In the genomic region with DNA sequence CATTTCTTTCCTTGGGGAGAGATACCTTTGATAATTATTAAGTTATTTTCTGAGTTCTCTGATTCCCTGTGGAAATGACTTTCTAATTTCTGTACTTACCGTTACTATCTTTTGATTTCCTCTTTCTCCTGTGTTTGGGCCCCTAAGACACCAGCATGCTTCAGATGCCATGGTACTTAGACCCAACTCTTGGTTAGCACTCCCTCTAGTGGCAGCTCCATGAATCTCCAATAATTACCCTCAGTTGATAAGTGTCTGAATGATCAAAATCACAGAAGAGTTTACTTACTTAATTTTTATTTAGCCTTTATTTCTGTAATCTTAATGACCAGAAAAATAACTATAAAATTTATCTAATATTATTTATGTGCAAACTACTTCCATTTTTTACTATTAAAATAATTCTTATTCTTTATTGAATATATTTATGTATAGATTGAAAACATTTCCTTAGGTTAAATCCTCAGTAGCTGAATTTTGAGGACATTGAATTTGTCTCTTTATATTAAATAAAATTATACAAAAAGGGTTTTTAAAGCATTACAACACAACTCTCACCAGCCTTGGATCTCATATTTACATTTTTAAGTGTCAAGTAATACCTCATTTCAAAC, we compare ENCODE assay signal across 8 cellular contexts.
A peak's percentile ranks its signal among the peaks of the same experiment; 100 is the strongest.
DNase-seq lines count a peak whose midpoint lies in the region; ATAC-seq lines count a peak whose summit lies in the region.

No MANE protein-coding gene starts in this region.

- ATAC-seq in HG03175 (IDR thresholded peaks at IDR 0.05; ENCODE audit: unreplicated experiment) = peak; percentile 95

- DNase-seq in DMS53 treated with DMSO at 0.1 percent for 48 hours (lab: John Stamatoyannopoulos, UW; ENCODE audit: unreplicated experiment) = peak; percentile 13
- DNase-seq in GM19238 (ENCODE audit: insufficient read length, low spot score) = peak; percentile 23
- DNase-seq in NCI-H446 (lab: John Stamatoyannopoulos, UW) = peak; percentile 36 to 77
- DNase-seq in amniotic epithelial cell (ENCODE audit: low read depth) = peak; percentile 52
- peak; percentile 24 for DNase-seq in hepatic stellate cell (ENCODE audit: low spot score)
- DNase-seq in stimulated activated CD4-positive, alpha-beta T cell treated with anti-CD3 and anti-CD28 coated beads, Interleukin-2, amount 100 ng/mL, for 48 hours = peak; percentile 7 to 37
- no peak for DNase-seq in activated effector memory CD4-positive, alpha-beta T cell treated with anti-CD3 and anti-CD28 coated beads, Interleukin-2, amount 50 U/mL, for 16 hours
